ENCODE assay signal across 22 cellular contexts in the genomic region with DNA sequence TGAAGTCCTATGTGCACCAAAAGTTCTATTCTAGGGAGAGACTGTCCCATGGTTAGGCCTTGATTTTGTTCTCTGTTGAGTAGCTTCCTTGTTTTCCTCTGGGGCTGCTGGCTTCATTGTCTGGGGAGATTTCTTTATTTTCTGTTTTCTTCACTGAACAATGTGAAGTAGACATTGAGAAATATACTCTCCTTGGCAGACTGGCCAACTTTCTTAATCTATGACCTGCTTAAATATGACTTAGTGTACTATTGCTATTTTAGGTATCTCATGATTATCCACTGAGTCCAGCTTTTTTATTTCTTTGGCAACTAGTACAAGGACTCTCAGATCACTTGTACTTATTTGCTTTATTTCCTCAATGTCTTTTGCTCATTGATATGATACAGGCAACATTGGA.
"Had no signal": no experiment of that assay in that cellular context is flagged by ENCODE, and none has a peak within 500 bp of the region (broad histone marks: within the 10 kb centered on the region; RNA-seq: fewer than 3 reads in every experiment).

No MANE protein-coding gene starts in this region.

- ATAC-seq: HepG2 had no signal

- H3K4me3 ChIP-seq: SJSA1, SK-N-MC had no signal

- DNase-seq: IMR-90, Karpas-422, KG1, MM.1S, NCI-H1092 treated with DMSO at 0.1 percent for 48 hours, NCI-H1436, NCI-H187, NCI-H2029, NCI-H2081 treated with DMSO at 0.1 percent for 48 hours, NCI-H2171, NCI-H226, NCI-H446, NCI-H510A, NCI-H524 treated with DMSO at 0.1 percent for 48 hours, NCI-H69, NCI-H774, Right ventricle myocardium superior, RPMI8226, SIG-M5 had no signal
